In the genomic region with DNA sequence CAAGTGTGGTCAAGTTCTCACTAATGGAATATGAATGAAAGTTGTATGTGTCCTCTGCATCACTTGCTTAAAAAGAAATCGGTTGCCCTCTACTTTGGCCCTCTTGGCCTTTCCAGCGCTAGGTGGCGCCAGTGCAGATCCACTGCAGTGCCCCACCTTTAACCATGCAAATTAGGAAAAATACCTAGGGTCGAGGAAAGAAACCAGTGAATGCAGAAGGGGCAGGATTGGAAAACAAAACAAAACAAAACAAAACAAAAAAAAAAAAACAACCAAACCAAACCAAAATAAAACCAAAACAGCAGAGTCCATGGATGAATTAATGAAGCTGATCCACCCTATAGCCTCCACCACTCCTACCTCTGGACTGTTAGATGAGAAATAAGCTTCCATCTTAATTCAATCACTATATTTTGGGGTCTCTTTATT, we compare ENCODE assay signal across 8 cellular contexts. TPM values are rescaled to one million over a fixed set of nuclear protein-coding genes. Genes with fewer than 3 reads are reported as not detected.
DNase-seq lines count a peak whose midpoint lies in the region; ATAC-seq and TF ChIP-seq lines count a peak whose summit lies in the region.

No MANE protein-coding gene starts in this region.

- POLR2A ChIA-PET in naive thymus-derived CD8-positive, alpha-beta T cell (lab: Charles Lee) = interaction anchor here (0.6 to 7.2 kb wide), 14 partner anchors 13 to 251 kb away, joined by 3 to 119 read pairs (median 4); partner anchors contain the start of genes ARF6, NEMF and VCPKMT

- H3K27me3 Mint-ChIP-seq in endothelial cell (ENCODE audit: unreplicated experiment) = peaks cover 16% of the 10 kb centered on the region
- peaks cover 0 to 8% (median 0%) of the 10 kb centered on the region in 5 donors for H3K27me3 Mint-ChIP-seq in naive thymus-derived CD8-positive, alpha-beta T cell

- no peak overlapping the region for H3K27ac Mint-ChIP-seq in endothelial cell (ENCODE audit: unreplicated experiment)
- H3K27ac Mint-ChIP-seq in naive thymus-derived CD8-positive, alpha-beta T cell = no peak overlapping the region

- peaks cover 19% of the 10 kb centered on the region for H3K4me1 Mint-ChIP-seq in endothelial cell (ENCODE audit: unreplicated experiment)
- H3K4me1 Mint-ChIP-seq in naive thymus-derived CD8-positive, alpha-beta T cell = peaks cover 14 to 47% (median 27%) of the 10 kb centered on the region in 4 donors

- in situ Hi-C loops in ACHN (cut with HindIII; ENCODE audit: low pct_ligation_motif_present, low pct_unique_long_range_greater_than_20kb, low sequenced_read_pairs) = loop anchor here (25.0 kb wide), 1 partner anchor 247 kb away; the partner anchor contains the start of gene VCPKMT

- DNase-seq in ACHN = peak; percentile 69
- no peak for DNase-seq in GM20000 (ENCODE audit: low spot score)
- DNase-seq in NCI-H748 treated with DMSO at 0.1 percent for 48 hours (lab: John Stamatoyannopoulos, UW) = peak; percentile 62
- peak; percentile 90 for DNase-seq in activated CD8-positive, alpha-beta memory T cell treated with anti-CD3 and anti-CD28 coated beads for 24 hours
- peak; percentile 81 for DNase-seq in endothelial cell (ENCODE audit: low spot score)
- DNase-seq in naive thymus-derived CD8-positive, alpha-beta T cell = peak; percentile 47 to 84 (median 74)
- peak; percentile 27 to 73 (median 58) for DNase-seq in stimulated activated naive CD4-positive, alpha-beta T cell (lab: John Stamatoyannopoulos, UW)

- peak; percentile 91 for TF ChIP-seq CTCF in GM20000 (IDR thresholded peaks at IDR 0.05; ENCODE audit: extremely low read depth, missing control alignments)
- peak; percentile 63 for TF ChIP-seq CTCF in endothelial cell (IDR thresholded peaks at IDR 0.05; ENCODE audit: unreplicated experiment)

- no peak for ATAC-seq in naive thymus-derived CD8-positive, alpha-beta T cell
- no peak for ATAC-seq in HG03432 (IDR thresholded peaks at IDR 0.05; ENCODE audit: unreplicated experiment)

- no peaks in the 10 kb centered on the region for H3K9me3 Mint-ChIP-seq in endothelial cell (ENCODE audit: unreplicated experiment)
- peaks cover 0 to 9% (median 0%) of the 10 kb centered on the region in 9 donors for H3K9me3 Mint-ChIP-seq in naive thymus-derived CD8-positive, alpha-beta T cell

- no peak overlapping the region for H3K4me3 Mint-ChIP-seq in endothelial cell (ENCODE audit: unreplicated experiment)
- H3K4me3 Mint-ChIP-seq in naive thymus-derived CD8-positive, alpha-beta T cell = no peak overlapping the region

- no peaks in the 10 kb centered on the region for H3K36me3 Mint-ChIP-seq in endothelial cell (ENCODE audit: low read depth, unreplicated experiment)
- H3K36me3 Mint-ChIP-seq in naive thymus-derived CD8-positive, alpha-beta T cell = peaks cover 0 to 7% (median 5%) of the 10 kb centered on the region in 3 donors

RNA-seq across cellular contexts. Expression of gene NEMF, which starts 12.9 kb away (rescaled TPM):
- 55.5 TPM for total RNA-seq in endothelial cell (ENCODE audit: unreplicated experiment)
- 100 to 1,000 TPM; 121 to 122 TPM for total RNA-seq in naive thymus-derived CD8-positive, alpha-beta T cell
- polyA plus RNA-seq in naive thymus-derived CD8-positive, alpha-beta T cell = 10 to 100 TPM; 39.6 to 46.1 (median 43.5) TPM

RNA-seq across cellular contexts. Expression of gene ARF6, which starts 27.4 kb away (rescaled TPM):
- total RNA-seq in endothelial cell (ENCODE audit: unreplicated experiment) = 55.3 TPM
- 10 to 100 TPM; 83.9 TPM for total RNA-seq in naive thymus-derived CD8-positive, alpha-beta T cell
- 100 to 1,000 TPM in 1 of 3 donors, 10 to 100 TPM in 2; 74.6 to 100 (median 97.6) TPM for polyA plus RNA-seq in naive thymus-derived CD8-positive, alpha-beta T cell
